8 cellular contexts compared by ENCODE assay signal in genomic region chr9:35910613-35911488, GRCh38. TPM values are rescaled to one million over a fixed set of nuclear protein-coding genes. Genes with fewer than 3 reads are reported as not detected.
A peak's percentile ranks its signal among the peaks of the same experiment; 100 is the strongest.
DNase-seq lines count a peak whose midpoint lies in the region; ATAC-seq, FAIRE-seq and TF ChIP-seq lines count a peak whose summit lies in the region.

No MANE protein-coding gene starts in this region.

- CTCF ChIA-PET in A549 (lab: Yijun Ruan, JAX), result interaction anchor here (0.7 to 13.7 kb wide), 42 partner anchors 8 to 279 kb away, joined by 3 to 243 read pairs (median 4); partner anchors contain the start of genes CREB3, FAM221B, GBA2 and HINT2

- H3K4me1 Mint-ChIP-seq in activated T-cell treated with anti-CD3 and anti-CD28 coated beads, Interleukin-2, amount 50 U/mL, for 24 hours (ENCODE audit: low read depth), result peaks cover 52% of the 10 kb centered on the region

- H3K4me3 ChIP-seq in A549 (no peak overlapping the region), fibroblast of villous mesenchyme (ENCODE audit: low read depth, low read length) (no peak overlapping the region), skin epidermis (no peak overlapping the region)

- ATAC-seq in A549 (peak in 1 of 2 experiments; percentile 22; a peak in 3 of 6 replicates), HG03135 (IDR thresholded peaks at IDR 0.05; ENCODE audit: unreplicated experiment) (no peak), GM19397 (IDR thresholded peaks at IDR 0.05; ENCODE audit: unreplicated experiment) (no peak)

- no peak overlapping the region for H3K4me3 Mint-ChIP-seq in activated T-cell treated with anti-CD3 and anti-CD28 coated beads, Interleukin-2, amount 50 U/mL, for 24 hours

- H3K27me3 Mint-ChIP-seq in activated T-cell treated with anti-CD3 and anti-CD28 coated beads, Interleukin-2, amount 50 U/mL, for 24 hours, result no peaks in the 10 kb centered on the region

- WGBS in A549 (ENCODE audit: missing lambda C conversion rate), result 40% methylated on average over 15 of the region's 15 CpGs

- POLR2A ChIA-PET in A549 (lab: Yijun Ruan, JAX), result no interaction called here

- H3K4me2 ChIP-seq in A549, result peak overlapping the region; percentile 44; the same call in 2 of the 3 replicates

- peak overlapping the region; percentile 92 for H3K27ac Mint-ChIP-seq in activated T-cell treated with anti-CD3 and anti-CD28 coated beads, Interleukin-2, amount 50 U/mL, for 24 hours

- peak; percentile 86 to 87 for TF ChIP-seq RAD21 in A549 (conservative IDR thresholded peaks at IDR 0.05 in 1 of 2, IDR thresholded peaks at IDR 0.05 in 1 of 2)

- TF ChIP-seq EP300 in A549 (IDR thresholded peaks at IDR 0.05), result no peak

- FAIRE-seq in A549 (lab: Jason Lieb, UNC), result no peak

- TF ChIP-seq CTCF in A549 (IDR thresholded peaks at IDR 0.05) (peak; percentile 80), GM12872 (IDR thresholded peaks at IDR 0.05; ENCODE audit: insufficient read depth, low read depth, low read length) (peak; percentile 52), fibroblast of villous mesenchyme (IDR thresholded peaks at IDR 0.05; ENCODE audit: insufficient read depth, low read depth, low read length) (peak; percentile 68)

- no peaks in the 10 kb centered on the region for H3K36me3 Mint-ChIP-seq in activated T-cell treated with anti-CD3 and anti-CD28 coated beads, Interleukin-2, amount 50 U/mL, for 24 hours (ENCODE audit: low read depth)

- peak overlapping the region; percentile 93 to 99 for H3K27ac ChIP-seq in A549
- H3K27ac ChIP-seq in skin epidermis, result peak overlapping the region in 19 of 21 experiments; percentile 5 to 94 (median 81)

- H3K9me3 Mint-ChIP-seq in activated T-cell treated with anti-CD3 and anti-CD28 coated beads, Interleukin-2, amount 50 U/mL, for 24 hours, result no peaks in the 10 kb centered on the region

- peaks cover 49% of the 10 kb centered on the region for H3K4me1 ChIP-seq in A549

- H3K9me3 ChIP-seq in A549, result no peaks in the 10 kb centered on the region

- DNase-seq in A549 (ENCODE audit: low read depth in 1 of 2, low spot score in 1 of 2) (peak; percentile 79 to 82), NCI-H69 (lab: John Stamatoyannopoulos, UW) (peak; percentile 56), fibroblast of villous mesenchyme (ENCODE audit: low read depth) (peak; percentile 80)
- DNase-seq in activated T-cell treated with anti-CD3 and anti-CD28 coated beads, Interleukin-2, amount 50 U/mL, for 24 hours, result peak; percentile 52

- no peak for TF ChIP-seq POLR2A in A549 (IDR thresholded peaks at IDR 0.05; ENCODE audit: low read length)

TF ChIP-seq in A549, 52 proteins besides CTCF, POLR2A, EP300 and RAD21:
- TF ChIP-seq SREBF2 (IDR thresholded peaks at IDR 0.05) (no peak), HOXA7 (CRISPR knock-in tag; IDR thresholded peaks at IDR 0.05) (no peak), MYC (IDR thresholded peaks at IDR 0.05; ENCODE audit: borderline replicate concordance, low read length) (no peak), SMC3 (IDR thresholded peaks at IDR 0.05) (peak; percentile 82), POLR2AphosphoS2 (conservative IDR thresholded peaks at IDR 0.05; ENCODE audit: low read length) (no peak), JUNB (IDR thresholded peaks at IDR 0.05) (no peak), HDAC2 (IDR thresholded peaks at IDR 0.05) (no peak)

RNA-seq across cellular contexts. Expression of gene SPAAR, which starts 1.6 kb away (rescaled TPM):
- polyA plus RNA-seq in A549 (2011; rRNA removed), result 0.05 TPM in 1 of 2 replicates, not detected in the other
- polyA plus RNA-seq in A549 (2012; cell fraction: cytosol; rRNA removed), result 0.03 and 0.04 TPM in 2 replicates
- polyA plus RNA-seq in A549 (2012; cell fraction: nucleus; rRNA removed), result 0.05 and 0.10 TPM in 2 replicates
- polyA plus RNA-seq in A549 (2017; fragmentation: RNase III; extraction: RNeasy Plus Mini Kit Qiagen cat#74134 plus additional on column Dnase treatment), result not detected in 3 replicates
- polyA minus RNA-seq in A549 (2011; rRNA and poly(A)+ RNA removed), result not detected in 2 replicates
- not detected in 2 replicates for total RNA-seq in fibroblast of villous mesenchyme

RNA-seq across cellular contexts. Expression of gene HRCT1, which starts 4.8 kb away (rescaled TPM):
- polyA plus RNA-seq in A549 (2011; rRNA removed) (0.21 TPM in 1 of 2 replicates, not detected in the other), A549 (2017; fragmentation: RNase III; extraction: RNeasy Plus Mini Kit Qiagen cat#74134 plus additional on column Dnase treatment) (0.22 to 0.41 TPM in 2 of 3 replicates, not detected in the other)
- 0.32 and 0.36 TPM in 2 replicates for polyA plus RNA-seq in A549 (2012; cell fraction: cytosol; rRNA removed)
- 0.47 and 0.76 TPM in 2 replicates for polyA plus RNA-seq in A549 (2012; cell fraction: nucleus; rRNA removed)
- not detected in 2 replicates for polyA minus RNA-seq in A549 (2011; rRNA and poly(A)+ RNA removed)
- total RNA-seq in fibroblast of villous mesenchyme, result 0.43 and 0.97 TPM in 2 replicates

RNA-seq across cellular contexts. Expression of gene OR13J1, which starts 40.6 kb away (rescaled TPM):
- polyA plus RNA-seq in A549 (2011; rRNA removed), result not detected in 2 replicates
- not detected in 2 replicates for polyA plus RNA-seq in A549 (2012; cell fraction: cytosol; rRNA removed)
- polyA plus RNA-seq in A549 (2012; cell fraction: nucleus; rRNA removed), result not detected in 2 replicates
- not detected in 3 replicates for polyA plus RNA-seq in A549 (2017; fragmentation: RNase III; extraction: RNeasy Plus Mini Kit Qiagen cat#74134 plus additional on column Dnase treatment)
- not detected in 2 replicates for polyA minus RNA-seq in A549 (2011; rRNA and poly(A)+ RNA removed)
- total RNA-seq in fibroblast of villous mesenchyme, result not detected in 2 replicates

RNA-seq across cellular contexts. Expression of gene OR2S2, which starts 47.1 kb away (rescaled TPM):
- polyA plus RNA-seq in A549 (2011; rRNA removed), result not detected in 2 replicates
- polyA plus RNA-seq in A549 (2012; cell fraction: cytosol; rRNA removed), result not detected in 2 replicates
- not detected in 2 replicates for polyA plus RNA-seq in A549 (2012; cell fraction: nucleus; rRNA removed)
- not detected in 3 replicates for polyA plus RNA-seq in A549 (2017; fragmentation: RNase III; extraction: RNeasy Plus Mini Kit Qiagen cat#74134 plus additional on column Dnase treatment)
- polyA minus RNA-seq in A549 (2011; rRNA and poly(A)+ RNA removed), result not detected in 2 replicates
- total RNA-seq in fibroblast of villous mesenchyme, result under 0.01 and 0.32 TPM in 2 replicates
